In genomic region chr6:82057846-82058554, GRCh38 we compare ENCODE assay signal across 11 cellular contexts.
DNase-seq lines count a peak whose midpoint lies in the region; ATAC-seq and TF ChIP-seq lines count a peak whose summit lies in the region.
"Had no signal": no experiment of that assay in that cellular context is flagged by ENCODE, and none has a peak within 500 bp of the region (broad histone marks: within the 10 kb centered on the region; RNA-seq: fewer than 3 reads in every experiment).

No MANE protein-coding gene starts in this region.

- no peaks in the 10 kb centered on the region for H3K36me3 ChIP-seq in naive thymus-derived CD4-positive, alpha-beta T cell (ENCODE audit: control insufficient read depth in 2 of 3, insufficient read depth in 3 of 3, low read length in 3 of 3)

- in situ Hi-C loops in astrocyte of the cerebellum (cut with HindIII; ENCODE audit: low sequenced_read_pairs), result no loop called here

- no peaks in the 10 kb centered on the region for H3K36me3 Mint-ChIP-seq in naive thymus-derived CD4-positive, alpha-beta T cell
- no peaks in the 10 kb centered on the region for H3K36me3 Mint-ChIP-seq in activated CD8-positive, alpha-beta T cell treated with anti-CD3 and anti-CD28 coated beads for 36 hours (ENCODE audit: low read depth)
- H3K36me3 Mint-ChIP-seq: CD14-positive monocyte had no signal

- no peaks in the 10 kb centered on the region for H3K27me3 ChIP-seq in naive thymus-derived CD4-positive, alpha-beta T cell (ENCODE audit: control insufficient read depth in 2 of 2, insufficient read depth in 2 of 2, low read length in 2 of 2)

- POLR2A ChIA-PET in naive thymus-derived CD4-positive, alpha-beta T cell (lab: Charles Lee), result no interaction called here
- POLR2A ChIA-PET in activated CD8-positive, alpha-beta T cell treated with anti-CD3 and anti-CD28 coated beads for 36 hours (lab: Charles Lee), result no interaction called here

- peak; percentile 80 for ATAC-seq in left ventricle myocardium superior
- ATAC-seq in naive thymus-derived CD4-positive, alpha-beta T cell, result no peak
- ATAC-seq in activated CD8-positive, alpha-beta T cell treated with anti-CD3 and anti-CD28 coated beads for 36 hours, result no peak
- no peak for ATAC-seq in GM19324 (IDR thresholded peaks at IDR 0.05; ENCODE audit: low FRiP score, unreplicated experiment)

- intact Hi-C loops in left ventricle myocardium superior (cut with micrococcal nuclease), result no loop called here
- intact Hi-C loops in naive thymus-derived CD4-positive, alpha-beta T cell (cut with micrococcal nuclease), result no loop called here
- intact Hi-C loops in activated CD8-positive, alpha-beta T cell treated with anti-CD3 and anti-CD28 coated beads for 36 hours (cut with micrococcal nuclease), result no loop called here

- CTCF ChIA-PET in naive thymus-derived CD4-positive, alpha-beta T cell (lab: Charles Lee), result no interaction called here
- CTCF ChIA-PET in activated CD8-positive, alpha-beta T cell treated with anti-CD3 and anti-CD28 coated beads for 36 hours (lab: Charles Lee), result no interaction called here

- no peaks in the 10 kb centered on the region for H3K4me1 ChIP-seq in naive thymus-derived CD4-positive, alpha-beta T cell (ENCODE audit: control insufficient read depth in 2 of 2, insufficient read depth in 2 of 2, low read length in 2 of 2)

- TF ChIP-seq CTCF in AG09309 (IDR thresholded peaks at IDR 0.05; ENCODE audit: control insufficient read depth, insufficient read depth, low read depth, low read length, missing control alignments) (no peak), astrocyte of the cerebellum (IDR thresholded peaks at IDR 0.05; ENCODE audit: low read depth, low read length, missing control alignments) (no peak)
- TF ChIP-seq CTCF in activated CD8-positive, alpha-beta T cell treated with anti-CD3 and anti-CD28 coated beads for 36 hours (IDR thresholded peaks at IDR 0.05), result no peak

- no peak overlapping the region for H3K27ac Mint-ChIP-seq in naive thymus-derived CD4-positive, alpha-beta T cell
- no peak overlapping the region for H3K27ac Mint-ChIP-seq in activated CD8-positive, alpha-beta T cell treated with anti-CD3 and anti-CD28 coated beads for 36 hours
- H3K27ac Mint-ChIP-seq: CD14-positive monocyte, endodermal cell had no signal

- H3K9me3 ChIP-seq in naive thymus-derived CD4-positive, alpha-beta T cell (ENCODE audit: control insufficient read depth in 2 of 3, low read length in 3 of 3), result no peaks in the 10 kb centered on the region

- peaks cover 0 to 8% (median 0%) of the 10 kb centered on the region in 11 donors for H3K9me3 Mint-ChIP-seq in naive thymus-derived CD4-positive, alpha-beta T cell
- no peaks in the 10 kb centered on the region for H3K9me3 Mint-ChIP-seq in activated CD8-positive, alpha-beta T cell treated with anti-CD3 and anti-CD28 coated beads for 36 hours

- no peak overlapping the region for H3K27ac ChIP-seq in naive thymus-derived CD4-positive, alpha-beta T cell (ENCODE audit: low read depth, low read length)

- DNase-seq in AG09309 (ENCODE audit: low read depth), result peak; percentile 7
- peak; percentile 32 for DNase-seq in NCI-H1092 treated with DMSO at 0.1 percent for 48 hours (lab: John Stamatoyannopoulos, UW)
- DNase-seq in astrocyte of the cerebellum (ENCODE audit: low read depth), result peak; percentile 22
- DNase-seq in left ventricle myocardium superior, result no peak
- no peak for DNase-seq in naive thymus-derived CD4-positive, alpha-beta T cell
- DNase-seq in UCSD-AML1 (lab: John Stamatoyannopoulos, UW; ENCODE audit: unreplicated experiment), result no peak
- no peak for DNase-seq in activated CD8-positive, alpha-beta T cell treated with anti-CD3 and anti-CD28 coated beads for 36 hours
- DNase-seq: endodermal cell had no signal

- H3K27me3 Mint-ChIP-seq in naive thymus-derived CD4-positive, alpha-beta T cell, result peaks cover 0 to 22% (median 6%) of the 10 kb centered on the region in 5 donors
- H3K27me3 Mint-ChIP-seq in activated CD8-positive, alpha-beta T cell treated with anti-CD3 and anti-CD28 coated beads for 36 hours, result no peaks in the 10 kb centered on the region

- no peaks in the 10 kb centered on the region for H3K4me1 Mint-ChIP-seq in naive thymus-derived CD4-positive, alpha-beta T cell
- no peaks in the 10 kb centered on the region for H3K4me1 Mint-ChIP-seq in activated CD8-positive, alpha-beta T cell treated with anti-CD3 and anti-CD28 coated beads for 36 hours (ENCODE audit: low read depth)
- H3K4me1 Mint-ChIP-seq: CD14-positive monocyte, endodermal cell had no signal

- H3K4me3 Mint-ChIP-seq in naive thymus-derived CD4-positive, alpha-beta T cell, result no peak overlapping the region
- H3K4me3 Mint-ChIP-seq in activated CD8-positive, alpha-beta T cell treated with anti-CD3 and anti-CD28 coated beads for 36 hours, result no peak overlapping the region
- H3K4me3 Mint-ChIP-seq: CD14-positive monocyte, endodermal cell had no signal

- H3K4me3 ChIP-seq in AG09309 (ENCODE audit: control insufficient read depth, low read depth, low read length) (no peak overlapping the region), astrocyte of the cerebellum (ENCODE audit: low read depth, low read length) (no peak overlapping the region)
- no peak overlapping the region for H3K4me3 ChIP-seq in naive thymus-derived CD4-positive, alpha-beta T cell (ENCODE audit: low read length)
- H3K4me3 ChIP-seq: lung had no signal

Comparison
In these comparisons a context has a peak if more than half of its experiments do, and no peak if none do; other contexts are left out.
1. DNase-seq: peak in AG09309 (single experiment), NCI-H1092 treated with DMSO at 0.1 percent for 48 hours (single experiment) and astrocyte of the cerebellum (single experiment); none in left ventricle myocardium superior (single experiment), naive thymus-derived CD4-positive, alpha-beta T cell (0 of 9), UCSD-AML1 (single experiment) and activated CD8-positive, alpha-beta T cell treated with anti-CD3 and anti-CD28 coated beads for 36 hours (single experiment).